Comparison of ENCODE assay signal across 14 cellular contexts in the genomic region with DNA sequence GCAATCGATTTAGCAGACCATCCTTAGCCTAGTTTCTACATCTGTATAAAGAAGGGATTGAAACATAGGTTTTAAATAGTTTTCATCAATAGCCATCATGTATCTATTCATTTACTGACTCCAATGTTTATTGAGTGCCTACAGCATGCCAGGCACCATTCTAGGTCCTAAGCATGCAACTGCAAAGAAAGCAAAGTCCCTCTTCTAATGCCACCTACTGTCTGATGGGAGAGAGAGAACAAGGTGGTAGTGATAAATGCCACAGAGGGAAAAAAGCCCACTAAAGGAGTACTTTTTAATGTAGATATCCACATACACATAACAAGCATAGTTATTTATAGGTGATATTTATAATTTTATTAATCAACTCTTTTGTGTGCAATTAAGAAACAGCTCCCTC.
"Had no signal": no experiment of that assay in that cellular context is flagged by ENCODE, and none has a peak within 500 bp of the region (broad histone marks: within the 10 kb centered on the region; RNA-seq: fewer than 3 reads in every experiment).

No MANE protein-coding gene starts in this region.

- DNase-seq: activated CD4-positive, alpha-beta T cell treated with anti-CD3 and anti-CD28 coated beads, Interleukin-2, amount 50 U/mL, for 1 hour; activated CD8-positive, alpha-beta memory T cell treated with anti-CD3 and anti-CD28 coated beads for 24 hours; activated naive CD8-positive, alpha-beta T cell treated with anti-CD3 and anti-CD28 coated beads for 36 hours; amygdala; body of pancreas; central memory CD4-positive, alpha-beta T cell; head of caudate nucleus; immature natural killer cell; mucosa of descending colon; naive thymus-derived CD4-positive, alpha-beta T cell; pancreas; thyroid gland had no signal

- ATAC-seq: body of pancreas; naive thymus-derived CD4-positive, alpha-beta T cell; pancreas; stimulated activated memory B cell treated with anti-CD40 and anti-IgM and Interleukin-4, amounts not matched to agents 10 μg/mL and 1 μg/mL and 100 μg/mL, for 72 hours had no signal

- H3K27ac ChIP-seq: body of pancreas, coronary artery, pancreas, thyroid gland had no signal
